Comparison of ENCODE assay signal across 1 cellular context in the genomic region with DNA sequence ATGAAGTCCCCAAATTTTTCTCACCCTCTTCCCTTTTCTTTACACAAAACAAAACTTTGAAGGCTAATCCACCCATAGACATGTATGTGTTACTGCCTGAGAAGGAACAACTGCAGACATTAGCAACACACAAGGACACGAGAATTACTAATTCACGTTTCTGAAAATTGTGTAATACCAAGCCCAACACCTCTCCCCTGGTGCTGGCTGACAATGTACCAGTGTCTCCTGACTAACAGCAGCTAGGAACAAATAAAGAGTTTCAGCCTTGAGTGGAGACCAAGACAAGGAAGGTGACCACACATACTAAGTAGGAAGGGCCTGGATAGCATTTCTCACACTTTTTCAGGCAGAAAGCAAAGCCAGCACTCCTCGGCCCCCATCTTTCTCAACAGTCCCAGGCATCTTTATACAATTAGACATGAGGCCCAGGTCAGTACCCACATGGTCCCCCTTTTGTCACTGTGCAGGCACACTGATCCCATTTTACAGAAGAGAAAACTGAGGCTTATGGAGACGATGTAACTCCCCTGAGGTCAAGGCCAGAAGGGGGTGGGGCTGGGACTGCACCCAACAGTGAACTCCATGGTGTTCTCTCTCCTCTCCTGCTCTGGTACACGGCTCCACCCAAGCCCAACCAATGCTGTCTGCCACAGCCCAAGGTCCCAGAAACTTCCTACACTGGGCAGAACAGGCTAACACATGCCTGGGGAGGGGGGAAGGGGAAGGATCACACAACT.
TF ChIP-seq lines count a peak whose summit lies in the region.

No MANE protein-coding gene starts in this region.

TF ChIP-seq in IMR-90, 13 proteins besides CTCF, POLR2A, EP300 and RAD21:
- no peak for TF ChIP-seq NFE2L2 (IDR thresholded peaks at IDR 0.05; ENCODE audit: low read depth, low read length)
- no peak for TF ChIP-seq SMC3 (IDR thresholded peaks at IDR 0.05; ENCODE audit: low read depth, low read length)
- peak; percentile 92 for TF ChIP-seq BHLHE40 (IDR thresholded peaks at IDR 0.05; ENCODE audit: low read depth, low read length)
- no peak for TF ChIP-seq CHD1 (IDR thresholded peaks at IDR 0.05; ENCODE audit: low read depth, low read length)
- TF ChIP-seq, protein P1, sequence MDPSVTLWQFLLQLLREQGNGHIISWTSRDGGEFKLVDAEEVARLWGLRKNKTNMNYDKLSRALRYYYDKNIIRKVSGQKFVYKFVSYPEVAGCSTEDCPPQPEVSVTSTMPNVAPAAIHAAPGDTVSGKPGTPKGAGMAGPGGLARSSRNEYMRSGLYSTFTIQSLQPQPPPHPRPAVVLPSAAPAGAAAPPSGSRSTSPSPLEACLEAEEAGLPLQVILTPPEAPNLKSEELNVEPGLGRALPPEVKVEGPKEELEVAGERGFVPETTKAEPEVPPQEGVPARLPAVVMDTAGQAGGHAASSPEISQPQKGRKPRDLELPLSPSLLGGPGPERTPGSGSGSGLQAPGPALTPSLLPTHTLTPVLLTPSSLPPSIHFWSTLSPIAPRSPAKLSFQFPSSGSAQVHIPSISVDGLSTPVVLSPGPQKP (IDR thresholded peaks at IDR 0.05; ENCODE audit: borderline replicate concordance, low read depth, low read length) = no peak
- no peak for TF ChIP-seq MAFK (IDR thresholded peaks at IDR 0.05; ENCODE audit: low read depth, low read length)
- TF ChIP-seq CEBPB (IDR thresholded peaks at IDR 0.05; ENCODE audit: low read depth, low read length) = peak; percentile 93
